ENCODE assay signal across 20 cellular contexts in genomic region chr17:42018988-42019387, GRCh38. TPM values are rescaled to one million over a fixed set of nuclear protein-coding genes. Genes with fewer than 3 reads are reported as not detected.
DNase-seq lines count a peak whose midpoint lies in the region; ATAC-seq and TF ChIP-seq lines count a peak whose summit lies in the region.
"Had no signal": no experiment of that assay in that cellular context is flagged by ENCODE, and none has a peak within 500 bp of the region (broad histone marks: within the 10 kb centered on the region; RNA-seq: fewer than 3 reads in every experiment).

No MANE protein-coding gene starts in this region.

- H4K20me1 ChIP-seq in mammary epithelial cell (ENCODE audit: insufficient read depth, low read length): no peaks in the 10 kb centered on the region
- peaks cover 9% of the 10 kb centered on the region for H4K20me1 ChIP-seq in hepatocyte (ENCODE audit: insufficient read depth, poor library complexity, severe bottlenecking)

- H3K79me2 ChIP-seq in mammary epithelial cell (ENCODE audit: insufficient read depth, low read length) (peaks cover 55% of the 10 kb centered on the region), hepatocyte (peaks cover 63% of the 10 kb centered on the region)

- ATAC-seq in activated B cell treated with CpG ODN at 0.5 μM for 24 hours (ENCODE audit: low read depth): no peak
- ATAC-seq in stimulated activated naive B cell treated with anti-CD40 and anti-IgM and Interleukin-4, amounts not matched to agents 10 μg/mL and 1 μg/mL and 100 μg/mL, for 72 hours (replicated peaks): no peak

- H3K4me3 Mint-ChIP-seq in MCF 10A (ENCODE audit: unreplicated experiment) (peak overlapping the region; percentile 99), activated B cell treated with CpG ODN at 0.5 μM for 24 hours (peak overlapping the region; percentile 100)
- H3K4me3 Mint-ChIP-seq in stimulated activated naive B cell treated with anti-CD40 and anti-IgM and Interleukin-4, amounts not matched to agents 10 μg/mL and 1 μg/mL and 100 μg/mL, for 72 hours: peak overlapping the region; percentile 94 to 100

- H3K9me3 Mint-ChIP-seq in MCF 10A (ENCODE audit: unreplicated experiment) (no peaks in the 10 kb centered on the region), activated B cell treated with CpG ODN at 0.5 μM for 24 hours (no peaks in the 10 kb centered on the region)
- peaks cover 3% of the 10 kb centered on the region in 2 donors for H3K9me3 Mint-ChIP-seq in stimulated activated naive B cell treated with anti-CD40 and anti-IgM and Interleukin-4, amounts not matched to agents 10 μg/mL and 1 μg/mL and 100 μg/mL, for 72 hours

- no peak overlapping the region for H3K27ac ChIP-seq in mammary epithelial cell (ENCODE audit: insufficient read depth, low read depth, low read length)
- H3K27ac ChIP-seq in hepatocyte: no peak overlapping the region
- H3K27ac ChIP-seq: SJCRH30 had no signal

- peaks cover 33% of the 10 kb centered on the region for H3K36me3 Mint-ChIP-seq in MCF 10A (ENCODE audit: insufficient read depth, unreplicated experiment)
- peaks cover 42% of the 10 kb centered on the region for H3K36me3 Mint-ChIP-seq in activated B cell treated with CpG ODN at 0.5 μM for 24 hours (ENCODE audit: low read depth)
- peaks cover 27 to 37% of the 10 kb centered on the region in 2 donors for H3K36me3 Mint-ChIP-seq in stimulated activated naive B cell treated with anti-CD40 and anti-IgM and Interleukin-4, amounts not matched to agents 10 μg/mL and 1 μg/mL and 100 μg/mL, for 72 hours

- H3K4me1 ChIP-seq in mammary epithelial cell (ENCODE audit: insufficient read depth, low read length): peaks cover 25% of the 10 kb centered on the region
- peaks cover 22% of the 10 kb centered on the region for H3K4me1 ChIP-seq in hepatocyte (ENCODE audit: insufficient read depth)

- H3K4me2 ChIP-seq in mammary epithelial cell (ENCODE audit: insufficient read depth, low read depth, low read length): no peak overlapping the region
- peak overlapping the region; percentile 80 for H3K4me2 ChIP-seq in hepatocyte

- no peak for TF ChIP-seq CTCF in MCF 10A (IDR thresholded peaks at IDR 0.05; ENCODE audit: unreplicated experiment)
- TF ChIP-seq CTCF in mammary epithelial cell (conservative IDR thresholded peaks at IDR 0.05 in 1 of 2, IDR thresholded peaks at IDR 0.05 in 1 of 2; ENCODE audit: extremely low read depth in 1 of 2, insufficient read depth in 1 of 2, low read depth in 1 of 2, low read length in 2 of 2): no peak
- no peak for TF ChIP-seq CTCF in activated B cell treated with CpG ODN at 0.5 μM for 24 hours (IDR thresholded peaks at IDR 0.05)
- TF ChIP-seq CTCF in hepatocyte (IDR thresholded peaks at IDR 0.05; ENCODE audit: poor library complexity): no peak

- BruUV-seq in MCF 10A (replicated peaks; lab: Mats Ljungman, UMichigan) (no TSS peak), mammary epithelial cell (replicated peaks; lab: Mats Ljungman, UMichigan) (no TSS peak)

- H2AFZ ChIP-seq in mammary epithelial cell (ENCODE audit: low read depth, low read length): no peak overlapping the region
- no peak overlapping the region for H2AFZ ChIP-seq in hepatocyte

- H3K27me3 ChIP-seq in mammary epithelial cell (ENCODE audit: insufficient read depth, low read length) (no peaks in the 10 kb centered on the region), hepatocyte (no peaks in the 10 kb centered on the region)
- H3K27me3 ChIP-seq: body of pancreas, SJCRH30, tibial artery had no signal

- dilution Hi-C loops in mammary epithelial cell (cut with HindIII; ENCODE audit: low sequenced_read_pairs): no loop called here

- DNase-seq in MCF 10A (ENCODE audit: unreplicated experiment) (no peak), mammary epithelial cell (no peak), activated B cell treated with CpG ODN at 0.5 μM for 24 hours (no peak), hepatocyte (ENCODE audit: low spot score) (no peak), NK-92 (lab: John Stamatoyannopoulos, UW; ENCODE audit: unreplicated experiment) (no peak), NCI-H446 (lab: John Stamatoyannopoulos, UW) (no peak), medulla oblongata (ENCODE audit: extremely low spot score) (no peak)
- no peak for DNase-seq in stimulated activated naive B cell treated with anti-CD40 and anti-IgM and Interleukin-4, amounts not matched to agents 10 μg/mL and 1 μg/mL and 100 μg/mL, for 72 hours
- DNase-seq: activated CD4-positive, alpha-beta T cell treated with anti-CD3 and anti-CD28 coated beads for 48 hours; activated effector memory CD4-positive, alpha-beta T cell treated with anti-CD3 and anti-CD28 coated beads, Interleukin-2, amount 50 U/mL, for 16 hours; body of pancreas; cortex of kidney; foreskin melanocyte; left cardiac atrium; NCI-H1092 treated with DMSO at 0.1 percent for 48 hours; NCI-H2107; NCI-H526; SJCRH30; small intestine had no signal

- peaks cover 24% of the 10 kb centered on the region for H3K4me1 Mint-ChIP-seq in MCF 10A (ENCODE audit: insufficient read depth, unreplicated experiment)
- H3K4me1 Mint-ChIP-seq in activated B cell treated with CpG ODN at 0.5 μM for 24 hours: peaks cover 63% of the 10 kb centered on the region
- H3K4me1 Mint-ChIP-seq in stimulated activated naive B cell treated with anti-CD40 and anti-IgM and Interleukin-4, amounts not matched to agents 10 μg/mL and 1 μg/mL and 100 μg/mL, for 72 hours: peaks cover 33 to 76% of the 10 kb centered on the region in 2 donors

- H3K27me3 Mint-ChIP-seq in MCF 10A (ENCODE audit: insufficient read depth, unreplicated experiment): no peaks in the 10 kb centered on the region
- no peaks in the 10 kb centered on the region for H3K27me3 Mint-ChIP-seq in activated B cell treated with CpG ODN at 0.5 μM for 24 hours
- no peaks in the 10 kb centered on the region for H3K27me3 Mint-ChIP-seq in stimulated activated naive B cell treated with anti-CD40 and anti-IgM and Interleukin-4, amounts not matched to agents 10 μg/mL and 1 μg/mL and 100 μg/mL, for 72 hours

- no peaks in the 10 kb centered on the region for H3K9me3 ChIP-seq in mammary epithelial cell (replicated peaks; ENCODE audit: insufficient read depth, low read length)
- H3K9me3 ChIP-seq in hepatocyte (ENCODE audit: low read depth): no peaks in the 10 kb centered on the region
- H3K9me3 ChIP-seq: body of pancreas, SJCRH30, tibial artery had no signal

- H3K9me2 ChIP-seq in hepatocyte (replicated peaks; ENCODE audit: insufficient read depth): no peaks in the 10 kb centered on the region

- intact Hi-C loops in MCF 10A (cut with micrococcal nuclease): no loop called here
- intact Hi-C loops in mammary epithelial cell (cut with micrococcal nuclease): loop anchor here (5.0 to 10.0 kb wide), 2 partner anchors 154 to 282 kb away; partner anchors contain the start of gene KLHL11
- intact Hi-C loops in activated B cell treated with CpG ODN at 0.5 μM for 24 hours (cut with micrococcal nuclease): loop anchor here (10.0 kb wide), 1 partner anchor 266 kb away; the partner anchor contains the start of gene STAT5A

- in situ Hi-C loops in mammary epithelial cell (cut with MboI; ENCODE audit: low sequenced_read_pairs in 2 of 2): no loop called here

- POLR2A ChIA-PET in MCF 10A (lab: Yijun Ruan, JAX) (interaction anchor here (1.1 to 6.8 kb wide), 6 partner anchors 10 to 135 kb away, joined by 3 to 138 read pairs (median 6); partner anchors contain the start of genes CNP and ODAD4), activated B cell treated with CpG ODN at 0.5 μM for 24 hours (lab: Charles Lee) (interaction anchor here (1.1 to 2.7 kb wide), 2 partner anchors 28 to 94 kb away, joined by 3 to 46 read pairs; partner anchors contain the start of gene DHX58)

- H3K4me3 ChIP-seq in mammary epithelial cell (replicated peaks in 1 of 3; ENCODE audit: insufficient read depth in 1 of 3, low read depth in 2 of 3, low read length in 3 of 3): no peak overlapping the region
- no peak overlapping the region for H3K4me3 ChIP-seq in hepatocyte
- H3K4me3 ChIP-seq: body of pancreas had no signal

- CTCF ChIA-PET in MCF 10A (lab: Yijun Ruan, JAX): interaction anchor here (0.6 to 1.7 kb wide), 11 partner anchors 10 to 1187 kb away, joined by 3 to 5 read pairs (median 3); partner anchors contain the start of gene RAB5C
- CTCF ChIA-PET in mammary epithelial cell (lab: Charles Lee; ENCODE audit: low non-redundant PET): no interaction called here
- CTCF ChIA-PET in activated B cell treated with CpG ODN at 0.5 μM for 24 hours (lab: Charles Lee): interaction anchor here (1.3 to 2.1 kb wide), 4 partner anchors 12 to 93 kb away, joined by 3 to 9 read pairs (median 6); partner anchors contain the start of genes CNP and DHX58

- H3K27ac Mint-ChIP-seq in MCF 10A (ENCODE audit: low read depth, unreplicated experiment): peak overlapping the region; percentile 99
- H3K27ac Mint-ChIP-seq in activated B cell treated with CpG ODN at 0.5 μM for 24 hours: peak overlapping the region; percentile 82
- H3K27ac Mint-ChIP-seq in stimulated activated naive B cell treated with anti-CD40 and anti-IgM and Interleukin-4, amounts not matched to agents 10 μg/mL and 1 μg/mL and 100 μg/mL, for 72 hours: peak overlapping the region; percentile 20

- H3K9ac ChIP-seq in mammary epithelial cell (ENCODE audit: insufficient read depth, low read length): no peak overlapping the region

- WGBS in mammary epithelial cell (ENCODE audit: low coverage, missing lambda C conversion rate): 83% methylated on average over 4 of the region's 4 CpGs
- WGBS in hepatocyte (ENCODE audit: low lambda C conversion rate, missing lambda C conversion rate): 99% methylated on average over 4 of the region's 4 CpGs

- H3K36me3 ChIP-seq in mammary epithelial cell (ENCODE audit: insufficient read depth, low read length) (peaks cover 8% of the 10 kb centered on the region), hepatocyte (replicated peaks; ENCODE audit: insufficient read depth, low read depth) (no peaks in the 10 kb centered on the region)

RNA-seq across cellular contexts. Expression of gene NKIRAS2, which starts 0.9 kb away (rescaled TPM):
- 34.1 and 40.0 TPM in 2 replicates for total RNA-seq in MCF 10A (2022)
- 10 to 100 TPM; 28.1 to 40.2 TPM for total RNA-seq in mammary epithelial cell
- polyA plus RNA-seq in mammary epithelial cell: 37.8 TPM
- 77.6 TPM for polyA minus RNA-seq in mammary epithelial cell
- total RNA-seq in activated B cell treated with CpG ODN at 0.5 μM for 24 hours: 23.9 and 25.8 TPM in 2 replicates
- total RNA-seq in hepatocyte: 37.5 and 40.8 TPM in 2 replicates
- polyA plus RNA-seq in hepatocyte: 55.0 and 57.2 TPM in 2 replicates

RNA-seq across cellular contexts. Expression of gene DNAJC7, which starts 1.7 kb away (rescaled TPM):
- total RNA-seq in MCF 10A (2022): 112 and 130 TPM in 2 replicates
- total RNA-seq in mammary epithelial cell: 10 to 100 TPM; 45.2 to 96.6 TPM
- polyA plus RNA-seq in mammary epithelial cell: 38.1 TPM
- 103 TPM for polyA minus RNA-seq in mammary epithelial cell
- 130 and 152 TPM in 2 replicates for total RNA-seq in activated B cell treated with CpG ODN at 0.5 μM for 24 hours
- total RNA-seq in hepatocyte: 73.6 and 86.3 TPM in 2 replicates
- polyA plus RNA-seq in hepatocyte: 50.1 and 61.7 TPM in 2 replicates

RNA-seq across cellular contexts. Expression of gene C17orf113, which starts 31.4 kb away (rescaled TPM):
- total RNA-seq in MCF 10A (2022) (0.72 and 0.81 TPM in 2 replicates), mammary epithelial cell (1 to 10 TPM; 1.0 to 1.7 TPM), activated B cell treated with CpG ODN at 0.5 μM for 24 hours (3.1 and 4.5 TPM in 2 replicates), hepatocyte (1.1 and 1.9 TPM in 2 replicates)
- polyA plus RNA-seq in mammary epithelial cell (0.24 TPM), hepatocyte (0.46 and 1.2 TPM in 2 replicates)
- not detected for polyA minus RNA-seq in mammary epithelial cell

RNA-seq across cellular contexts. Expression of gene CNP, which starts 52.4 kb away (rescaled TPM):
- total RNA-seq in MCF 10A (2022) (42.6 and 46.2 TPM in 2 replicates), mammary epithelial cell (10 to 100 TPM; 61.7 to 72.6 TPM), activated B cell treated with CpG ODN at 0.5 μM for 24 hours (47.2 and 48.0 TPM in 2 replicates), hepatocyte (59.8 and 61.4 TPM in 2 replicates)
- polyA plus RNA-seq in mammary epithelial cell (40.4 TPM), hepatocyte (77.7 and 97.0 TPM in 2 replicates)
- 69.9 TPM for polyA minus RNA-seq in mammary epithelial cell

Comparison
In these comparisons a context has a peak if more than half of its experiments do, and no peak if none do; other contexts are left out.
1. H3K27ac Mint-ChIP-seq: peak in every context shown above with its lines; median percentile 99 in MCF 10A; 82 in activated B cell treated with CpG ODN at 0.5 μM for 24 hours; 20 in stimulated activated naive B cell treated with anti-CD40 and anti-IgM and Interleukin-4, amounts not matched to agents 10 μg/mL and 1 μg/mL and 100 μg/mL, for 72 hours.